ENCODE assay signal across 24 cellular contexts in genomic region chr10:85599081-85599480, GRCh38.
"Had no signal": no experiment of that assay in that cellular context is flagged by ENCODE, and none has a peak within 500 bp of the region (broad histone marks: within the 10 kb centered on the region; RNA-seq: fewer than 3 reads in every experiment).

No MANE protein-coding gene starts in this region.

- H3K9me3 ChIP-seq: lower lobe of right lung, mucosa of descending colon, sigmoid colon, tibial artery had no signal

- H3K27ac Mint-ChIP-seq: activated CD4-positive, alpha-beta T cell treated with anti-CD3 and anti-CD28 coated beads, Interleukin-2, amount 10 ng/mL, durations not matched to agents 7 days and 5 days; activated naive CD8-positive, alpha-beta T cell treated with anti-CD3 and anti-CD28 coated beads, Interleukin-2, amount 10 ng/mL, durations not matched to agents 7 days and 5 days; activated T-cell treated with anti-CD3 and anti-CD28 coated beads, Interleukin-2, amount 50 U/mL, for 24 hours; activated T-helper 17 cell treated with anti-CD3 and anti-CD28 coated beads, Interleukin-2, amount 50 U/mL, for 72 hours; T-helper 2 cell treated with Interferon-gamma antibody and Interleukin-4, amounts not matched to agents 5 μg/mL and 100 μg/mL, for 36 hours had no signal

- H3K27ac ChIP-seq: foreskin keratinocyte, lower lobe of right lung, sigmoid colon, tibial artery, WERI-Rb-1 had no signal

- H3K4me3 ChIP-seq: lower lobe of right lung, mucosa of descending colon, sigmoid colon, tibial artery had no signal

- H3K36me3 Mint-ChIP-seq: activated naive CD8-positive, alpha-beta T cell treated with anti-CD3 and anti-CD28 coated beads, Interleukin-2, amount 10 ng/mL, durations not matched to agents 7 days and 5 days had no signal

- ATAC-seq: activated T-helper 17 cell treated with anti-CD3 and anti-CD28 coated beads, Interleukin-2, amount 50 U/mL, for 72 hours; foreskin keratinocyte; left lobe of liver; lower lobe of right lung; mucosa of descending colon had no signal

- H3K27me3 ChIP-seq: foreskin keratinocyte, sigmoid colon, tibial artery had no signal

- H3K9me3 Mint-ChIP-seq: activated CD4-positive, alpha-beta T cell treated with anti-CD3 and anti-CD28 coated beads, Interleukin-2, amount 10 ng/mL, durations not matched to agents 7 days and 5 days; activated naive CD8-positive, alpha-beta T cell treated with anti-CD3 and anti-CD28 coated beads, Interleukin-2, amount 10 ng/mL, durations not matched to agents 7 days and 5 days; activated T-cell treated with anti-CD3 and anti-CD28 coated beads, Interleukin-2, amount 50 U/mL, for 24 hours; activated T-helper 17 cell treated with anti-CD3 and anti-CD28 coated beads, Interleukin-2, amount 50 U/mL, for 72 hours; neural crest cell; T-helper 2 cell treated with Interferon-gamma antibody and Interleukin-4, amounts not matched to agents 5 μg/mL and 100 μg/mL, for 36 hours had no signal

- DNase-seq: activated CD4-positive, alpha-beta T cell treated with anti-CD3 and anti-CD28 coated beads, Interleukin-2, amount 10 ng/mL, durations not matched to agents 7 days and 5 days; activated CD4-positive, CD25-positive, alpha-beta regulatory T cell treated with anti-CD3 and anti-CD28 coated beads, Interleukin-2, amount 50 U/mL, for 72 hours; activated CD8-positive, alpha-beta memory T cell treated with anti-CD3 and anti-CD28 coated beads, Interleukin-2, amount 50 U/mL, for 4 hours; activated naive CD4-positive, alpha-beta T cell treated with Interleukin-2 at 50 U/mL for 16 hours; activated naive CD8-positive, alpha-beta T cell treated with anti-CD3 and anti-CD28 coated beads, Interleukin-2, amount 10 ng/mL, durations not matched to agents 7 days and 5 days; activated T-cell treated with anti-CD3 and anti-CD28 coated beads, Interleukin-2, amount 50 U/mL, for 24 hours; amniotic stem cell; erythroblast; foreskin keratinocyte; kidney; lower lobe of right lung; mesendoderm; mucosa of descending colon; sigmoid colon; stimulated activated CD4-positive, alpha-beta T cell treated with anti-CD3 and anti-CD28 coated beads, Interleukin-2, amount 100 ng/mL, for 48 hours; stimulated activated CD8-positive, alpha-beta memory T cell treated with anti-CD3 and anti-CD28 coated beads, Interleukin-4, amount 100 ng/mL, for 48 hours; stimulated activated naive CD4-positive, alpha-beta T cell; substantia nigra; tibial artery; WERI-Rb-1 had no signal

- H3K4me3 Mint-ChIP-seq: activated CD4-positive, alpha-beta T cell treated with anti-CD3 and anti-CD28 coated beads, Interleukin-2, amount 10 ng/mL, durations not matched to agents 7 days and 5 days; activated naive CD8-positive, alpha-beta T cell treated with anti-CD3 and anti-CD28 coated beads, Interleukin-2, amount 10 ng/mL, durations not matched to agents 7 days and 5 days; activated T-cell treated with anti-CD3 and anti-CD28 coated beads, Interleukin-2, amount 50 U/mL, for 24 hours; activated T-helper 17 cell treated with anti-CD3 and anti-CD28 coated beads, Interleukin-2, amount 50 U/mL, for 72 hours; neural crest cell; T-helper 2 cell treated with Interferon-gamma antibody and Interleukin-4, amounts not matched to agents 5 μg/mL and 100 μg/mL, for 36 hours had no signal

- H3K36me3 ChIP-seq: lower lobe of right lung, sigmoid colon, WERI-Rb-1 had no signal

- H3K4me1 ChIP-seq: foreskin keratinocyte, lower lobe of right lung, sigmoid colon, tibial artery had no signal
